ENCODE assay signal across 9 cellular contexts in genomic region chr12:15982471-15982870, GRCh38.
A peak's percentile ranks its signal among the peaks of the same experiment; 100 is the strongest.
DNase-seq lines count a peak whose midpoint lies in the region; ATAC-seq and TF ChIP-seq lines count a peak whose summit lies in the region.
"Had no signal": no experiment of that assay in that cellular context is flagged by ENCODE, and none has a peak within 500 bp of the region (broad histone marks: within the 10 kb centered on the region; RNA-seq: fewer than 3 reads in every experiment).

No MANE protein-coding gene starts in this region.

- H3K36me3 ChIP-seq in left lung = peaks cover 0 to 24% of the 10 kb centered on the region in 2 donors
- peaks cover 4% of the 10 kb centered on the region for H3K36me3 ChIP-seq in effector memory CD4-positive, alpha-beta T cell (ENCODE audit: control insufficient read depth, insufficient read depth, low read length)

- no peaks in the 10 kb centered on the region for H3K27me3 ChIP-seq in left lung
- H3K27me3 ChIP-seq in effector memory CD4-positive, alpha-beta T cell (replicated peaks; ENCODE audit: control insufficient read depth, insufficient read depth, low read length, poor library complexity, severe bottlenecking) = no peaks in the 10 kb centered on the region

- TF ChIP-seq CTCF in astrocyte of the spinal cord (IDR thresholded peaks at IDR 0.05; ENCODE audit: low read depth, low read length) = peak; percentile 62
- peak; percentile 24 to 39 for TF ChIP-seq CTCF in left lung (IDR thresholded peaks at IDR 0.05)
- TF ChIP-seq CTCF in coronary artery (IDR thresholded peaks at IDR 0.05) = no peak

- in situ Hi-C loops in astrocyte of the spinal cord (cut with HindIII; ENCODE audit: low sequenced_read_pairs) = no loop called here

- no peak overlapping the region for H3K4me3 ChIP-seq in astrocyte of the spinal cord (ENCODE audit: low read depth, low read length)
- no peak overlapping the region for H3K4me3 ChIP-seq in left lung
- H3K4me3 ChIP-seq in effector memory CD4-positive, alpha-beta T cell (ENCODE audit: insufficient read depth, low read depth, low read length, poor library complexity, severe bottlenecking) = no peak overlapping the region
- H3K4me3 ChIP-seq in coronary artery = no peak overlapping the region

- intact Hi-C loops in left lung (cut with DNase I) = no loop called here

- no peak overlapping the region for H3K27ac ChIP-seq in left lung
- H3K27ac ChIP-seq in effector memory CD4-positive, alpha-beta T cell (ENCODE audit: insufficient read depth, low read length, poor library complexity, severe bottlenecking) = no peak overlapping the region
- no peak overlapping the region for H3K27ac ChIP-seq in coronary artery

- ATAC-seq in left lung = peak; percentile 59

- DNase-seq in Ammon's horn (ENCODE audit: low spot score) = peak; percentile 15
- peak; percentile 62 for DNase-seq in astrocyte of the spinal cord (ENCODE audit: low read depth, low spot score)
- DNase-seq in left lung = no peak
- no peak for DNase-seq in stimulated activated naive CD4-positive, alpha-beta T cell treated with Interleukin-2 at 50 U/mL for 16 hours (lab: John Stamatoyannopoulos, UW)
- DNase-seq in effector memory CD4-positive, alpha-beta T cell = no peak
- no peak for DNase-seq in SK-N-DZ (ENCODE audit: low spot score)
- no peak for DNase-seq in coronary artery (ENCODE audit: low spot score)
- DNase-seq: NCI-H510A had no signal

- H3K4me1 ChIP-seq in left lung = peaks cover 12 to 23% of the 10 kb centered on the region in 2 donors
- H3K4me1 ChIP-seq in effector memory CD4-positive, alpha-beta T cell (ENCODE audit: control insufficient read depth, insufficient read depth, low read length, poor library complexity, severe bottlenecking) = no peaks in the 10 kb centered on the region

- H3K9me3 ChIP-seq in left lung = no peaks in the 10 kb centered on the region
- no peaks in the 10 kb centered on the region for H3K9me3 ChIP-seq in effector memory CD4-positive, alpha-beta T cell (ENCODE audit: control insufficient read depth, low read length)

- peak; percentile 61 for TF ChIP-seq RAD21 in Ishikawa (IDR thresholded peaks at IDR 0.05; ENCODE audit: low read depth)

- no peak for TF ChIP-seq EP300 in Ishikawa (IDR thresholded peaks at IDR 0.05; ENCODE audit: borderline replicate concordance)

TF ChIP-seq in Ishikawa, 13 proteins besides CTCF, POLR2A, EP300 and RAD21:
- no peak for TF ChIP-seq REST (IDR thresholded peaks at IDR 0.05; ENCODE audit: low read depth)
- no peak for TF ChIP-seq CEBPB (IDR thresholded peaks at IDR 0.05)
- TF ChIP-seq FOXM1 (IDR thresholded peaks at IDR 0.05; ENCODE audit: borderline replicate concordance, low read depth) = no peak
- TF ChIP-seq TAF1 (IDR thresholded peaks at IDR 0.05; ENCODE audit: low read depth) = no peak
- TF ChIP-seq USF1 (IDR thresholded peaks at IDR 0.05) = no peak
- no peak for TF ChIP-seq TCF12 (IDR thresholded peaks at IDR 0.05; ENCODE audit: low read depth)
- no peak for TF ChIP-seq MAX (IDR thresholded peaks at IDR 0.05)
- no peak for TF ChIP-seq TEAD4 (IDR thresholded peaks at IDR 0.05)

Comparison
In these comparisons a context has a peak if more than half of its experiments do, and no peak if none do; other contexts are left out.
1. DNase-seq: peak in Ammon's horn (single experiment) and astrocyte of the spinal cord (single experiment); none in left lung (0 of 2), stimulated activated naive CD4-positive, alpha-beta T cell treated with Interleukin-2 at 50 U/mL for 16 hours (single experiment), effector memory CD4-positive, alpha-beta T cell (0 of 3), SK-N-DZ (single experiment) and coronary artery (single experiment).